Comparison of ENCODE assay signal across 16 cellular contexts in genomic region chr20:23092861-23093543, GRCh38. TPM values are rescaled to one million over a fixed set of nuclear protein-coding genes. Genes with fewer than 3 reads are reported as not detected.
A peak's percentile ranks its signal among the peaks of the same experiment; 100 is the strongest.
DNase-seq lines count a peak whose midpoint lies in the region; ATAC-seq and TF ChIP-seq lines count a peak whose summit lies in the region.
"Had no signal": no experiment of that assay in that cellular context is flagged by ENCODE, and none has a peak within 500 bp of the region (broad histone marks: within the 10 kb centered on the region; RNA-seq: fewer than 3 reads in every experiment).

No MANE protein-coding gene starts in this region.

- H3K27ac Mint-ChIP-seq in activated T-helper 17 cell treated with anti-CD3 and anti-CD28 coated beads, Interleukin-2, amount 50 U/mL, for 72 hours = no peak overlapping the region
- H3K27ac Mint-ChIP-seq: CD8-positive, alpha-beta T cell; GM23338 had no signal

- H3K36me3 Mint-ChIP-seq in activated T-helper 17 cell treated with anti-CD3 and anti-CD28 coated beads, Interleukin-2, amount 50 U/mL, for 72 hours (ENCODE audit: low read depth) = no peaks in the 10 kb centered on the region
- H3K36me3 Mint-ChIP-seq: CD8-positive, alpha-beta T cell had no signal

- H3K27me3 Mint-ChIP-seq in activated T-helper 17 cell treated with anti-CD3 and anti-CD28 coated beads, Interleukin-2, amount 50 U/mL, for 72 hours = peaks cover 10% of the 10 kb centered on the region

- no peak overlapping the region for H3K4me3 ChIP-seq in HEK293 (ENCODE audit: low read depth, low read length)
- no peak overlapping the region for H3K4me3 ChIP-seq in esophagus (ENCODE audit: low read depth in 1 of 2, low read length in 2 of 2)
- H3K4me3 ChIP-seq: GM23338 had no signal

- intact Hi-C loops in sciatic nerve (cut with DNase I) = no loop called here

- POLR2A ChIA-PET in HEK293 (lab: Yijun Ruan, JAX) = no interaction called here

- H3K36me3 ChIP-seq in HEK293 (ENCODE audit: control insufficient read depth in 2 of 2, insufficient read depth in 1 of 2, low read length in 2 of 2) (no peaks in the 10 kb centered on the region), esophagus (ENCODE audit: control insufficient read depth in 2 of 2, insufficient read depth in 2 of 2, low read length in 1 of 2) (no peaks in the 10 kb centered on the region)
- H3K36me3 ChIP-seq: BE2C had no signal

- WGBS in esophagus, 2 donors = 65 to 67% methylated on average over 7 of the region's 7 CpGs

- H3K27ac ChIP-seq in HEK293 (ENCODE audit: extremely low read depth, low read depth, low read length) (no peak overlapping the region), esophagus (ENCODE audit: low read depth in 2 of 2, low read length in 1 of 2) (peak overlapping the region; percentile 55 to 96)
- H3K27ac ChIP-seq: HL-60 had no signal

- DNase-seq in sciatic nerve (ENCODE audit: low spot score) = peak; percentile 17
- no peak for DNase-seq in activated CD4-positive, alpha-beta T cell treated with anti-CD3 and anti-CD28 coated beads, Interleukin-2, amount 50 U/mL, for 48 hours
- DNase-seq in NCI-H510A treated with DMSO at 0.1 percent for 48 hours (lab: John Stamatoyannopoulos, UW) = no peak
- DNase-seq: BE2C; CD8-positive, alpha-beta T cell; DMS79 treated with DMSO at 0.1 percent for 48 hours; KBM-7; NCI-H1092; NCI-H748 treated with DMSO at 0.1 percent for 48 hours; PC-3 had no signal

- H3K9me3 ChIP-seq in HEK293 (ENCODE audit: control insufficient read depth, insufficient read depth, low read depth, low read length) (no peaks in the 10 kb centered on the region), esophagus (ENCODE audit: control insufficient read depth in 2 of 2, insufficient read depth in 1 of 2, low read depth in 1 of 2, low read length in 1 of 2) (no peaks in the 10 kb centered on the region)
- H3K9me3 ChIP-seq: BE2C had no signal

- H3K9me3 Mint-ChIP-seq in activated T-helper 17 cell treated with anti-CD3 and anti-CD28 coated beads, Interleukin-2, amount 50 U/mL, for 72 hours = no peaks in the 10 kb centered on the region
- H3K9me3 Mint-ChIP-seq: CD8-positive, alpha-beta T cell; GM23338 had no signal

- no peak overlapping the region for H3K4me3 Mint-ChIP-seq in activated T-helper 17 cell treated with anti-CD3 and anti-CD28 coated beads, Interleukin-2, amount 50 U/mL, for 72 hours
- H3K4me3 Mint-ChIP-seq: CD8-positive, alpha-beta T cell; GM23338 had no signal

- no peak for TF ChIP-seq CTCF in HEK293 (tag by site-specific recombination; IDR thresholded peaks at IDR 0.05)

- peak; percentile 53 for ATAC-seq in activated T-helper 17 cell treated with anti-CD3 and anti-CD28 coated beads, Interleukin-2, amount 50 U/mL, for 72 hours (replicated peaks)
- ATAC-seq in sciatic nerve = no peak
- no peak for ATAC-seq in GM21576 (IDR thresholded peaks at IDR 0.05; ENCODE audit: unreplicated experiment)
- ATAC-seq: CD8-positive, alpha-beta T cell; PC-3 had no signal

- CTCF ChIA-PET in HEK293 (lab: Yijun Ruan, JAX) = interaction anchor here (0.6 kb wide), 2 partner anchors 362 to 519 kb away, joined by 3 to 4 read pairs; no protein-coding TSS in a partner anchor

- H3K4me1 ChIP-seq in HEK293 (ENCODE audit: control insufficient read depth, insufficient read depth, low read length) = peaks cover 7% of the 10 kb centered on the region; the same call in 1 of the 2 replicates
- H3K4me1 ChIP-seq in esophagus (ENCODE audit: control insufficient read depth in 2 of 2, insufficient read depth in 2 of 2, low read length in 1 of 2) = peaks cover 3 to 31% of the 10 kb centered on the region in 2 donors
- H3K4me1 ChIP-seq: BE2C had no signal

- H3K27me3 ChIP-seq in esophagus (ENCODE audit: control insufficient read depth in 1 of 2, insufficient read depth in 2 of 2, low read length in 2 of 2) = no peaks in the 10 kb centered on the region
- H3K27me3 ChIP-seq: BE2C had no signal

- no peaks in the 10 kb centered on the region for H3K4me1 Mint-ChIP-seq in activated T-helper 17 cell treated with anti-CD3 and anti-CD28 coated beads, Interleukin-2, amount 50 U/mL, for 72 hours

TF ChIP-seq in HEK293, 187 proteins besides CTCF, POLR2A, EP300 and RAD21:
- TF ChIP-seq ZNF664 (tag by site-specific recombination; IDR thresholded peaks at IDR 0.05) (0 out of 2 replicates have a peak, but pooled peaks have one; percentile 9), ZFHX2 (tag by site-specific recombination; conservative IDR thresholded peaks at IDR 0.05) (no peak)

RNA-seq across cellular contexts. Expression of gene CD93, which starts 6.9 kb away (rescaled TPM):
- 1 to 10 TPM; 5.4 to 6.7 TPM for total RNA-seq in activated T-helper 17 cell treated with anti-CD3 and anti-CD28 coated beads, Interleukin-2, amount 50 U/mL, for 72 hours
- 1 to 10 TPM; 1.8 to 2.8 TPM for polyA plus RNA-seq in esophagus
- total RNA-seq in sciatic nerve = 81.0 TPM
- total RNA-seq: GM23338, PC-3 had no signal

RNA-seq across cellular contexts. Expression of gene THBD, which starts 43.5 kb away (rescaled TPM):
- total RNA-seq in activated T-helper 17 cell treated with anti-CD3 and anti-CD28 coated beads, Interleukin-2, amount 50 U/mL, for 72 hours = under 1 TPM in 1 of 2 donors, not detected in 1; 0.13 TPM
- 10 to 100 TPM in 1 of 2 donors, 1 to 10 TPM in 1; 9.5 to 29.7 TPM for polyA plus RNA-seq in esophagus
- 25.3 TPM for total RNA-seq in sciatic nerve

RNA-seq across cellular contexts. Expression of gene SSTR4, which starts 57.9 kb away (rescaled TPM):
- total RNA-seq in activated T-helper 17 cell treated with anti-CD3 and anti-CD28 coated beads, Interleukin-2, amount 50 U/mL, for 72 hours = not detected
- polyA plus RNA-seq in esophagus = not detected
- not detected for total RNA-seq in sciatic nerve
- total RNA-seq: CD8-positive, alpha-beta T cell; GM23338; PC-3 had no signal
- polyA plus RNA-seq: GM23338 had no signal

Comparison
In these comparisons a context has a peak if more than half of its experiments do, and no peak if none do; other contexts are left out.
1. RNA of gene CD93, which starts 6.9 kb away (total RNA-seq): 81.0 TPM in sciatic nerve (single experiment); 5.4 to 6.7 TPM in activated T-helper 17 cell treated with anti-CD3 and anti-CD28 coated beads, Interleukin-2, amount 50 U/mL, for 72 hours; every median in the first group is over 10 times any median in the second.
2. RNA of gene THBD, which starts 43.5 kb away (total RNA-seq): 25.3 TPM in sciatic nerve (single experiment); 0.13 TPM in activated T-helper 17 cell treated with anti-CD3 and anti-CD28 coated beads, Interleukin-2, amount 50 U/mL, for 72 hours; every median in the first group is over 10 times any median in the second.